8 cellular contexts compared by ENCODE assay signal in the genomic region with DNA sequence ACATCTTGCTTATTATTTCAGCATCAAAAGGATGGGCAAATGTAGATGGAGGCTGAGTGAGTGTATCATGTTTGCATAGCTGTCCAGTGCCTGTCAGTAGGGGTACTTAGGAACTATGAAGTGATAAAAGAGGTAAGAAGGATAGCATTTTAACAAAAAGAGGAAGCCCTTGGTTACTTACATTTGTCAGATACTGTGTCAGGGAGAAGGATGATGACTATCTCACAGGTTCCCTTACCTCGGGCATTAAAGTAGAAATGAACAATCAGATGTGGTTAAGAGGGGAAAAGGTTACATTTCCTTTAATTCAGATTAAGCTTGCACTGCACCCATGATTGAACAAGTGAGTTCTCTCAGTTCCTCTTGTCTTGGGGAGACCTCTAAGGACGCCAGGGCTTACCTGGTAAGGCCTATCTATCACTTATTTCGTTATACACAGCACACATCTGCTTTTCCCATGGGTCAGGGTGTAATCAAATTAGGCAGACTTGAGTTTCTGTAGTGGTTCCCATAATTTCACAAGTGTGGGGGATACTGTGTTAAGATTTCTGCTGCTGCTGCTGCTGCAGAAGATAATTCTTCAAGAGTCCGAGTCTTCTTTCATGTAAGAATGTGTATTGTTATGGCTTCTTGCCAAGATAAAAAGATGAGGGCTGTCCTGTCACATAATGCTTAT. TPM values are rescaled to one million over a fixed set of nuclear protein-coding genes. Genes with fewer than 3 reads are reported as not detected.
DNase-seq lines count a peak whose midpoint lies in the region; ATAC-seq, FAIRE-seq and TF ChIP-seq lines count a peak whose summit lies in the region.

No MANE protein-coding gene starts in this region.

- H3K36me3 Mint-ChIP-seq in stimulated activated naive CD8-positive, alpha-beta T cell treated with anti-CD3 and anti-CD28 coated beads, Interleukin-15, Interleukin-2, amounts not matched to agents 100 ng/mL and 50 ng/mL, for 24 hours (ENCODE audit: low read depth), result peaks cover 24% of the 10 kb centered on the region
- H3K36me3 Mint-ChIP-seq in glutamatergic neuron (ENCODE audit: unreplicated experiment), result peaks cover 7% of the 10 kb centered on the region

- no peak for FAIRE-seq in A549 (lab: Jason Lieb, UNC)

- ATAC-seq in A549, result no peak
- ATAC-seq in GM18873 (IDR thresholded peaks at IDR 0.05; ENCODE audit: low FRiP score, unreplicated experiment), result peak; percentile 63
- ATAC-seq in HG03066 (IDR thresholded peaks at IDR 0.05; ENCODE audit: low read depth, unreplicated experiment), result peak; percentile 72
- no peak for ATAC-seq in RWPE2 (ENCODE audit: low read depth)

- TF ChIP-seq CTCF in A549 (IDR thresholded peaks at IDR 0.05) (no peak), RWPE2 (IDR thresholded peaks at IDR 0.05; ENCODE audit: poor library complexity, severe bottlenecking) (no peak), glutamatergic neuron (IDR thresholded peaks at IDR 0.05; ENCODE audit: partially characterized antibody, unreplicated experiment) (no peak)

- TF ChIP-seq EP300 in A549 (IDR thresholded peaks at IDR 0.05), result no peak

- H3K4me1 ChIP-seq in A549, result peaks cover 35% of the 10 kb centered on the region; the same call in 2 of the 3 replicates
- H3K4me1 ChIP-seq in RWPE2 (ENCODE audit: insufficient read depth, poor library complexity, severe bottlenecking), result peaks cover 31% of the 10 kb centered on the region

- H3K4me3 Mint-ChIP-seq in stimulated activated naive CD8-positive, alpha-beta T cell treated with anti-CD3 and anti-CD28 coated beads, Interleukin-15, Interleukin-2, amounts not matched to agents 100 ng/mL and 50 ng/mL, for 24 hours, result peak overlapping the region; percentile 50
- no peak overlapping the region for H3K4me3 Mint-ChIP-seq in glutamatergic neuron (ENCODE audit: unreplicated experiment)

- H3K36me3 ChIP-seq in RWPE2 (ENCODE audit: low read depth), result peaks cover 57% of the 10 kb centered on the region

- DNase-seq in A549 (ENCODE audit: low read depth in 1 of 2, low spot score in 1 of 2) (no peak), RWPE2 (ENCODE audit: low spot score) (no peak), epithelial cell of prostate (ENCODE audit: low read depth, low spot score) (no peak), NCI-H1092 (lab: John Stamatoyannopoulos, UW) (no peak), glutamatergic neuron (no peak)

- H3K27ac Mint-ChIP-seq in stimulated activated naive CD8-positive, alpha-beta T cell treated with anti-CD3 and anti-CD28 coated beads, Interleukin-15, Interleukin-2, amounts not matched to agents 100 ng/mL and 50 ng/mL, for 24 hours, result peak overlapping the region; percentile 79
- H3K27ac Mint-ChIP-seq in glutamatergic neuron (ENCODE audit: unreplicated experiment), result no peak overlapping the region

- WGBS in A549 (ENCODE audit: missing lambda C conversion rate), result 73% methylated on average over 4 of the region's 4 CpGs

- TF ChIP-seq POLR2A in A549 (IDR thresholded peaks at IDR 0.05; ENCODE audit: low read length), result no peak

- no peak for TF ChIP-seq RAD21 in A549 (conservative IDR thresholded peaks at IDR 0.05 in 1 of 2, IDR thresholded peaks at IDR 0.05 in 1 of 2)

- H3K9me3 Mint-ChIP-seq in stimulated activated naive CD8-positive, alpha-beta T cell treated with anti-CD3 and anti-CD28 coated beads, Interleukin-15, Interleukin-2, amounts not matched to agents 100 ng/mL and 50 ng/mL, for 24 hours, result no peaks in the 10 kb centered on the region
- H3K9me3 Mint-ChIP-seq in glutamatergic neuron (ENCODE audit: unreplicated experiment), result peaks cover 12% of the 10 kb centered on the region

- H3K4me3 ChIP-seq in A549 (no peak overlapping the region), RWPE2 (ENCODE audit: severe bottlenecking) (no peak overlapping the region)

- H3K27ac ChIP-seq in A549, result peak overlapping the region in 1 of 2 experiments; percentile 39; a peak in 2 of 6 replicates
- peak overlapping the region; percentile 88 for H3K27ac ChIP-seq in RWPE2 (ENCODE audit: poor library complexity, severe bottlenecking)
- peak overlapping the region; percentile 92 for H3K27ac ChIP-seq in epithelial cell of prostate

- CTCF ChIA-PET in A549 (lab: Yijun Ruan, JAX), result no interaction called here

- peaks cover 71% of the 10 kb centered on the region for H3K4me1 Mint-ChIP-seq in stimulated activated naive CD8-positive, alpha-beta T cell treated with anti-CD3 and anti-CD28 coated beads, Interleukin-15, Interleukin-2, amounts not matched to agents 100 ng/mL and 50 ng/mL, for 24 hours (ENCODE audit: low read depth)
- H3K4me1 Mint-ChIP-seq in glutamatergic neuron (ENCODE audit: low read depth, unreplicated experiment), result peaks cover 16% of the 10 kb centered on the region

- H3K9me3 ChIP-seq in A549 (no peaks in the 10 kb centered on the region), RWPE2 (ENCODE audit: severe bottlenecking) (no peaks in the 10 kb centered on the region)

- peaks cover 7% of the 10 kb centered on the region for H3K27me3 Mint-ChIP-seq in stimulated activated naive CD8-positive, alpha-beta T cell treated with anti-CD3 and anti-CD28 coated beads, Interleukin-15, Interleukin-2, amounts not matched to agents 100 ng/mL and 50 ng/mL, for 24 hours
- peaks cover 12% of the 10 kb centered on the region for H3K27me3 Mint-ChIP-seq in glutamatergic neuron (ENCODE audit: unreplicated experiment)

- POLR2A ChIA-PET in A549 (lab: Yijun Ruan, JAX), result no interaction called here

- H3K4me2 ChIP-seq in A549, result peak overlapping the region; percentile 19; the same call in 1 of the 3 replicates

- H3K27me3 ChIP-seq in RWPE2 (ENCODE audit: insufficient read depth, poor library complexity, severe bottlenecking), result no peaks in the 10 kb centered on the region

TF ChIP-seq in A549, 52 proteins besides CTCF, POLR2A, EP300 and RAD21:
- no peak for TF ChIP-seq MAFK (IDR thresholded peaks at IDR 0.05; ENCODE audit: partially characterized antibody)
- no peak for TF ChIP-seq RFX5 (IDR thresholded peaks at IDR 0.05)
- TF ChIP-seq KDM1A (IDR thresholded peaks at IDR 0.05; ENCODE audit: low read depth), result no peak
- TF ChIP-seq CHD2 (IDR thresholded peaks at IDR 0.05; ENCODE audit: low read length, partially characterized antibody), result no peak
- TF ChIP-seq HOXB5 (CRISPR knock-in tag; IDR thresholded peaks at IDR 0.05), result no peak
- TF ChIP-seq ESRRA (IDR thresholded peaks at IDR 0.05; ENCODE audit: borderline replicate concordance, low read length), result no peak
- TF ChIP-seq, protein P1, sequence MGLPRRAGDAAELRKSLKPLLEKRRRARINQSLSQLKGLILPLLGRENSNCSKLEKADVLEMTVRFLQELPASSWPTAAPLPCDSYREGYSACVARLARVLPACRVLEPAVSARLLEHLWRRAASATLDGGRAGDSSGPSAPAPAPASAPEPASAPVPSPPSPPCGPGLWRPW (IDR thresholded peaks at IDR 0.05), result no peak
- no peak for TF ChIP-seq HOXA7 (CRISPR knock-in tag; IDR thresholded peaks at IDR 0.05)
- TF ChIP-seq JUNB (IDR thresholded peaks at IDR 0.05), result no peak
- TF ChIP-seq, protein P2, sequence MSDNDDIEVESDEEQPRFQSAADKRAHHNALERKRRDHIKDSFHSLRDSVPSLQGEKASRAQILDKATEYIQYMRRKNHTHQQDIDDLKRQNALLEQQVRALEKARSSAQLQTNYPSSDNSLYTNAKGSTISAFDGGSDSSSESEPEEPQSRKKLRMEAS (IDR thresholded peaks at IDR 0.05), result no peak
- TF ChIP-seq GATA3 (IDR thresholded peaks at IDR 0.05; ENCODE audit: borderline replicate concordance), result no peak
- TF ChIP-seq ZNF302 (CRISPR knock-in tag; IDR thresholded peaks at IDR 0.05), result no peak
- no peak for TF ChIP-seq CHD4 (IDR thresholded peaks at IDR 0.05; ENCODE audit: borderline replicate concordance)

RNA-seq across cellular contexts. Expression of a gene that starts 4.5 kb away (rescaled TPM):
- polyA plus RNA-seq in A549 (2011; rRNA removed), result 7.5 and 10.0 TPM in 2 replicates
- 3.5 and 5.0 TPM in 2 replicates for polyA plus RNA-seq in A549 (2012; cell fraction: cytosol; rRNA removed)
- 3.4 and 3.7 TPM in 2 replicates for polyA plus RNA-seq in A549 (2012; cell fraction: nucleus; rRNA removed)
- polyA plus RNA-seq in A549 (2017; fragmentation: RNase III; extraction: RNeasy Plus Mini Kit Qiagen cat#74134 plus additional on column Dnase treatment), result 4.2 to 4.8 TPM (median 4.6 TPM) in 3 replicates
- 37.0 and 42.7 TPM in 2 replicates for polyA minus RNA-seq in A549 (2011; rRNA and poly(A)+ RNA removed)
- 30.3 TPM for total RNA-seq in glutamatergic neuron (ENCODE audit: unreplicated experiment)

Comparison
In these comparisons a context has a peak if more than half of its experiments do, and no peak if none do; other contexts are left out.
1. ATAC-seq: peak in GM18873 (single experiment) and HG03066 (single experiment); none in A549 (0 of 2) and RWPE2 (single experiment).